In the genomic region with DNA sequence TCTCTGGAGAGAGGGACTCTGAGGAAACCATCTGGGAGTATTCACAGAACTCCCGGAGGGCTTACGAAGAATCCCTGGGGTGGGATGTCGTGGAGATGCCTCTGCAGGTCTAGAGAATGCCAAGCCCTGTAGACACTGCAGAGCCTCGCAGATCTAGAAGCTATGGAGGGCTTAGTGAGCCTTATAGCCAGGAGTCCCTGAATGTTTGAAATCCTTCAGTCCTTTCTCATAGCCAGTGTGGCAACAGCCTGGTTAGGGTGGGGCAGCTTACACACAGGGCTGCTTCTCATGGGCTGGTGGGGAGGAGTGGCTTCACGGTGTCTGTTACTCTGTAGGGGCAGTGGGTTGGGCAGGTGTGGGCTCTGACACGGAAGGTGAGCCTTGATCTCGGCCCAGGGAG, we compare ENCODE assay signal across 21 cellular contexts.
"Had no signal": no experiment of that assay in that cellular context is flagged by ENCODE, and none has a peak within 500 bp of the region (broad histone marks: within the 10 kb centered on the region; RNA-seq: fewer than 3 reads in every experiment).

No MANE protein-coding gene starts in this region.

- DNase-seq: activated gamma-delta T cell treated with Interleukin-2 at 50 U/mL for 16 hours; activated T-cell treated with anti-CD3 and anti-CD28 coated beads, Interleukin-2, amount 50 U/mL, for 1 hour; adrenal gland; colonic mucosa; endodermal cell; foreskin keratinocyte; lower lobe of right lung; natural killer cell; stimulated activated CD4-positive, alpha-beta T cell treated with anti-CD3 and anti-CD28 coated beads, Interleukin-15, amount 100 ng/mL, for 24 hours; stimulated activated CD4-positive, alpha-beta T cell treated with anti-CD3 and anti-CD28 coated beads, Interleukin-2, amount 100 ng/mL, for 48 hours; stimulated activated CD8-positive, alpha-beta memory T cell treated with anti-CD3 and anti-CD28 coated beads, Interleukin-4, amount 100 ng/mL, for 48 hours; stimulated activated naive B cell treated with anti-CD40 and anti-IgM and Interleukin-4, amounts not matched to agents 10 μg/mL and 1 μg/mL and 100 μg/mL, for 72 hours; T-helper 9 cell; transverse colon; uterus had no signal

- H3K36me3 ChIP-seq: breast epithelium, colonic mucosa, uterus had no signal

- H3K4me2 ChIP-seq: smooth muscle cell had no signal

- H3K9me3 ChIP-seq: adrenal gland, breast epithelium, colonic mucosa, lower lobe of right lung, transverse colon, uterus had no signal

- H3K4me1 ChIP-seq: breast epithelium, colonic mucosa, lower lobe of right lung, transverse colon, uterus had no signal

- H3K27ac ChIP-seq: adrenal gland, breast epithelium, colonic mucosa, epithelial cell of prostate, foreskin keratinocyte, lower lobe of right lung, transverse colon, uterus had no signal

- ATAC-seq: activated naive CD4-positive, alpha-beta T cell treated with anti-CD3 and anti-CD28 coated beads, Interleukin-2, amount 50 U/mL, for 72 hours; foreskin keratinocyte; left lobe of liver; lower lobe of right lung; natural killer cell; sciatic nerve; stimulated activated naive B cell treated with anti-CD40 and anti-IgM and Interleukin-4, amounts not matched to agents 10 μg/mL and 1 μg/mL and 100 μg/mL, for 72 hours had no signal

- H3K4me3 ChIP-seq: adrenal gland, breast epithelium, colonic mucosa, lower lobe of right lung, smooth muscle cell, transverse colon, uterus had no signal

- H3K27me3 ChIP-seq: adrenal gland, breast epithelium, colonic mucosa, foreskin keratinocyte, transverse colon, uterus had no signal
